8 cellular contexts compared by ENCODE assay signal in the genomic region with DNA sequence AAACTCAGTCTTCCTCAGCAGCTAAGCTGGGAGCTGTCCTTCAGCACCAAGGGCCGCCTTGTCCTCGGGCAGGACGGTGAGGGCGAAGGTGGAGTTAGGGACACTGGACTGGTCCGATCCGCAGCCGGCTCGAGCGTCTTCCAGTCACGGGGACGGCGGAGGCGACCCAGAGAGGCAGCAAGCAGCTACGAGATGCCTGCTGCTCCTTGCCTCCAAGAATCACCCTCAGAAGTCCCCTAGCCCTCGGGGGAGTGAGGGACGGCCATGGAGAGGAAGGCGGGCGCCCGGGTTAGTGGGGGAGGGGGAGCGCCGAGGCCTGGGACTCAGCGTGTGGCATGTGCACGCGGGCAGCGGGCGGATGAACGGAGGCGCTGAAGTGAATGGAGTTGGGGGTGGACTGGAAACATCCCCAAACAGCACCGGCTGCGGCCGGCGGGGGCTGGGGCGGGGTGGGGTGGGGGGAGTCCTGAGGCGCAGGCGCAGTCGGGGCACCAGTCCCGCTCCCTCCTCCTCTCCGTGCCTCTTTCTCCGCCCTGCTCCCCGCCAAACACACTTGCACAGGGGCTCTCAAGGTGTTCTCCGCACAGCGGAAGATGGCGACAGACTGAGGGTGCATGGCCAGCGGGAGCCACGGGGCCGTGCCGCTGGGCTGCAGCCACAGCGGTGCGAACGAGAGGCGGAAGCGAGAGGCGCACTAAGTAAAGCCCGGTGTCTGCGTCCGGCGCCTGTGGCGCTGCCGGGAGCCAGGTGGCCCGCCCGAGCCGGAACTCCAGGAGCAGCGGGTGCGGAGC. TPM values are rescaled to one million over a fixed set of nuclear protein-coding genes. Genes with fewer than 3 reads are reported as not detected.
DNase-seq lines count a peak whose midpoint lies in the region; ATAC-seq, FAIRE-seq and TF ChIP-seq lines count a peak whose summit lies in the region.

TSS of gene NALF2 (plus strand) at position 492 of the 791 bp plus-strand sequence. CDS start 957 bp downstream, outside the sequence.

- H3K27me3 ChIP-seq in BLaER1 (peaks cover 75% of the 10 kb centered on the region), K562 (ENCODE audit: control insufficient read depth in 2 of 2, insufficient read depth in 2 of 2, low read length in 2 of 2) (no peaks in the 10 kb centered on the region), iPS DF 6.9 (ENCODE audit: control insufficient read depth, insufficient read depth, low read length) (peaks cover 6% of the 10 kb centered on the region; the same call in 1 of the 2 replicates)

- no peak for FAIRE-seq in K562 (lab: Jason Lieb, UNC)

- H3K4me2 ChIP-seq in BLaER1 (peak within 1 kb of the TSS; percentile 84), K562 (ENCODE audit: insufficient read depth, low read length) (no peak within 1 kb of the TSS)

- TF ChIP-seq CTCF in K562 (IDR thresholded peaks at IDR 0.05 in 2 of 3, conservative IDR thresholded peaks at IDR 0.05 in 1 of 3; ENCODE audit: insufficient read depth in 2 of 3, low read depth in 1 of 3, low read length in 3 of 3), result no peak

- peaks cover 6% of the 10 kb centered on the region; the same call in 1 of the 2 replicates for H3K9me3 ChIP-seq in BLaER1
- no peaks in the 10 kb centered on the region for H3K9me3 ChIP-seq in K562 (replicated peaks; ENCODE audit: control insufficient read depth, insufficient read depth, low read depth, low read length)
- no peaks in the 10 kb centered on the region for H3K9me3 ChIP-seq in iPS DF 6.9 (ENCODE audit: control insufficient read depth, insufficient read depth, low read length)

- H3K27ac ChIP-seq in BLaER1 (no peak within 1 kb of the TSS), K562 (ENCODE audit: extremely low read depth, low read depth, low read length) (no peak within 1 kb of the TSS), iPS DF 6.9 (ENCODE audit: low read length) (no peak within 1 kb of the TSS)

- BruUV-seq in K562 (replicated peaks; lab: Mats Ljungman, UMichigan), result no TSS peak

- H3K4me1 ChIP-seq in BLaER1 (peaks cover 27% of the 10 kb centered on the region), K562 (replicated peaks in 1 of 2; ENCODE audit: control insufficient read depth in 2 of 2, insufficient read depth in 2 of 2, low read length in 2 of 2) (peaks cover 0 to 3% of the 10 kb centered on the region in 2 experiments; a peak in 1 of 5 replicates), iPS DF 6.9 (ENCODE audit: control insufficient read depth, insufficient read depth, low read length) (peaks cover 8% of the 10 kb centered on the region; the same call in 1 of the 2 replicates)

- WGBS in K562 (ENCODE audit: insufficient coverage, low coverage, missing lambda C conversion rate), result 32% methylated on average over 5 of the region's 64 CpGs
- WGBS in iPS DF 6.9 (ENCODE audit: insufficient coverage, insufficient read length), result no CpG with 5 or more reads among the region's 64 CpGs

- in situ Hi-C loops in K562 (cut with MboI), result no loop called here

- peak within 1 kb of the TSS; percentile 74 for H3K4me3 ChIP-seq in BLaER1
- no peak within 1 kb of the TSS for H3K4me3 ChIP-seq in K562
- H3K4me3 ChIP-seq in iPS DF 6.9 (ENCODE audit: low read length), result peak within 1 kb of the TSS; percentile 63; the same call in 1 of the 2 replicates

- TF ChIP-seq POLR2A in K562 (conservative IDR thresholded peaks at IDR 0.05), result no peak

- CTCF ChIA-PET in K562 (lab: Yijun Ruan, JAX; ENCODE audit: low intra/inter-chr PET ratio), result no interaction called here

- H2AFZ ChIP-seq in K562 (ENCODE audit: low read depth, low read length), result no peak within 1 kb of the TSS

- no peaks in the 10 kb centered on the region for H3K79me2 ChIP-seq in K562 (ENCODE audit: control insufficient read depth, insufficient read depth, low read length)

- TF ChIP-seq RAD21 in K562 (CRISPR knock-in tag; conservative IDR thresholded peaks at IDR 0.05 in 1 of 2, IDR thresholded peaks at IDR 0.05 in 1 of 2), result no peak

- POLR2A ChIA-PET in K562 (lab: Yijun Ruan, JAX), result interaction anchor here (1.0 kb wide), 1 partner anchor 112 kb away, joined by 3 read pairs; the partner anchor contains the start of gene EDA

- TF ChIP-seq EP300 in K562 (IDR thresholded peaks at IDR 0.05; ENCODE audit: low read length), result no peak

- H3K36me3 ChIP-seq in BLaER1, result no peaks in the 10 kb centered on the region
- no peaks in the 10 kb centered on the region for H3K36me3 ChIP-seq in K562 (ENCODE audit: control insufficient read depth, insufficient read depth, low read length)
- peaks cover 2% of the 10 kb centered on the region; the same call in 1 of the 2 replicates for H3K36me3 ChIP-seq in iPS DF 6.9 (ENCODE audit: control insufficient read depth, insufficient read depth, low read length)

- peaks cover 25% of the 10 kb centered on the region for H4K20me1 ChIP-seq in BLaER1
- no peaks in the 10 kb centered on the region for H4K20me1 ChIP-seq in K562 (replicated peaks; ENCODE audit: control insufficient read depth, insufficient read depth, low read length)

- ATAC-seq in HG02678 (IDR thresholded peaks at IDR 0.05; ENCODE audit: unreplicated experiment) (peak; percentile 51), K562 (peak; percentile 77), sciatic nerve (peak; percentile 89), GM18498 (IDR thresholded peaks at IDR 0.05; ENCODE audit: unreplicated experiment) (no peak), HG03432 (IDR thresholded peaks at IDR 0.05; ENCODE audit: unreplicated experiment) (no peak)

- DNase-seq in NCI-H774 (lab: John Stamatoyannopoulos, UW) (peak; percentile 14), K562 (ENCODE audit: extremely low read depth in 1 of 4, low spot score in 3 of 4) (peak in 3 of 4 experiments; percentile 19 to 26 (median 24)), iPS DF 6.9 (ENCODE audit: low read depth, low spot score) (no peak), sciatic nerve (ENCODE audit: low spot score) (peak; percentile 72)

- intact Hi-C loops in K562 (cut with micrococcal nuclease), result no loop called here
- intact Hi-C loops in sciatic nerve (cut with DNase I), result no loop called here

- no peaks in the 10 kb centered on the region for H3K9me1 ChIP-seq in K562 (ENCODE audit: control insufficient read depth, insufficient read depth, low read length)

- H3K9ac ChIP-seq in BLaER1 (peak within 1 kb of the TSS; percentile 64), K562 (ENCODE audit: insufficient read depth in 1 of 2, low read depth in 2 of 2, low read length in 2 of 2) (no peak within 1 kb of the TSS)

TF ChIP-seq in K562, 482 proteins besides CTCF, POLR2A, EP300 and RAD21:
- peak; percentile 59; the same call in 1 of the 2 replicates for TF ChIP-seq EHMT2 (IDR thresholded peaks at IDR 0.05)
- TF ChIP-seq CBX8 (IDR thresholded peaks at IDR 0.05; ENCODE audit: borderline replicate concordance, extremely low read depth, low read depth, low read length, poor library complexity, severe bottlenecking), result no peak
- 0 out of 2 replicates have a peak, but pooled peaks have one; percentile 27 for TF ChIP-seq MIER1 (IDR thresholded peaks at IDR 0.05; ENCODE audit: low read depth)
- TF ChIP-seq MAZ (CRISPR knock-in tag; conservative IDR thresholded peaks at IDR 0.05 in 1 of 2, IDR thresholded peaks at IDR 0.05 in 1 of 2), result no peak
- no peak for TF ChIP-seq FOXJ2 (tag; IDR thresholded peaks at IDR 0.05)
- no peak for TF ChIP-seq USF1 (CRISPR knock-in tag; IDR thresholded peaks at IDR 0.05)

RNA-seq across cellular contexts. Expression of gene NALF2, which starts in this region (rescaled TPM):
- not detected in 2 replicates for total RNA-seq in K562 (2011; cell fraction: chromatin; rRNA removed; ENCODE audit: low replicate concordance)
- total RNA-seq in K562 (2011; cell fraction: nucleolus; rRNA removed), result not detected in 2 replicates
- not detected in 2 replicates for total RNA-seq in K562 (2011; cell fraction: nucleoplasm; rRNA removed)
- total RNA-seq in K562 (2014; rRNA removed) (not detected in 2 replicates), K562 (2014; rRNA removed; fragmentation: Illumina TruSeq; extraction: Trizol) (not detected in 2 replicates), K562 (2015; rRNA removed; fragmentation: Illumina TruSeq; extraction: Trizol) (not detected in 2 replicates), K562 (2021) (not detected in 2 replicates), sciatic nerve (not detected)
- polyA plus RNA-seq in K562 (2011; rRNA removed) (not detected in 2 replicates), K562 (2014; fragmentation: Illumina TruSeq; extraction: Trizol) (not detected in 2 replicates), K562 (2014; fragmentation: Nextera tagmentation; extraction: Ambion mirVana) (not detected), K562 (2014; rRNA removed) (not detected in 2 replicates)
- not detected in 2 replicates for polyA plus RNA-seq in K562 (2011; cell fraction: cytosol; rRNA removed)
- not detected in 2 replicates for polyA plus RNA-seq in K562 (2011; cell fraction: nucleus; rRNA removed)
- not detected in 2 replicates for polyA plus RNA-seq in K562 (2012)
- polyA minus RNA-seq in K562 (2011; rRNA and poly(A)+ RNA removed), result not detected in 2 replicates
- not detected in 2 replicates for polyA minus RNA-seq in K562 (2011; cell fraction: cytosol; rRNA and poly(A)+ RNA removed)
- polyA minus RNA-seq in K562 (2011; cell fraction: nucleus; rRNA and poly(A)+ RNA removed), result not detected in 2 replicates

Comparison
In these comparisons a context has a peak if more than half of its experiments do, and no peak if none do; other contexts are left out.
1. Peak in DNase-seq and ATAC-seq in K562; RNA of the gene not detected or under 1 TPM.
2. Peak in DNase-seq and ATAC-seq in sciatic nerve; RNA of the gene not detected or under 1 TPM.